Comparison of ENCODE assay signal across 11 cellular contexts in genomic region chr5:38557792-38558191, GRCh38. TPM values are rescaled to one million over a fixed set of nuclear protein-coding genes. Genes with fewer than 3 reads are reported as not detected.
DNase-seq lines count a peak whose midpoint lies in the region; ATAC-seq and TF ChIP-seq lines count a peak whose summit lies in the region.
"Had no signal": no experiment of that assay in that cellular context is flagged by ENCODE, and none has a peak within 500 bp of the region (broad histone marks: within the 10 kb centered on the region; RNA-seq: fewer than 3 reads in every experiment).

No MANE protein-coding gene starts in this region.

- TF ChIP-seq POLR2A in esophagus squamous epithelium (IDR thresholded peaks at IDR 0.05) = no peak

- no peak for ATAC-seq in CD4-positive, alpha-beta T cell (ENCODE audit: poor library complexity)
- ATAC-seq in RWPE2 (ENCODE audit: low read depth) = no peak
- no peak for ATAC-seq in HG02678 (IDR thresholded peaks at IDR 0.05; ENCODE audit: unreplicated experiment)
- no peak for ATAC-seq in HG03159 (IDR thresholded peaks at IDR 0.05; ENCODE audit: unreplicated experiment)

- H3K4me3 ChIP-seq in RWPE2 (ENCODE audit: severe bottlenecking) (peak overlapping the region; percentile 89), esophagus squamous epithelium (peak overlapping the region in 3 of 4 donors; percentile 80 to 94 (median 87)), parathyroid adenoma (ENCODE audit: low read depth, low read length) (peak overlapping the region; percentile 95)

- WGBS in esophagus squamous epithelium, 2 donors = 45 to 63% methylated on average over 6 of the region's 6 CpGs

- H3K27ac Mint-ChIP-seq in CD4-positive, alpha-beta T cell = no peak overlapping the region

- H3K4me1 Mint-ChIP-seq in CD4-positive, alpha-beta T cell (ENCODE audit: low read depth) = peaks cover 5% of the 10 kb centered on the region

- H3K27ac ChIP-seq in CD4-positive, alpha-beta T cell (ENCODE audit: low read depth, low read length) = no peak overlapping the region
- H3K27ac ChIP-seq in RWPE2 (ENCODE audit: poor library complexity, severe bottlenecking) (no peak overlapping the region), esophagus squamous epithelium (peak overlapping the region in 3 of 4 donors; percentile 92 to 97 (median 93)), parathyroid adenoma (peak overlapping the region; percentile 97)

- peaks cover 72% of the 10 kb centered on the region for H3K27me3 Mint-ChIP-seq in CD4-positive, alpha-beta T cell

- no peaks in the 10 kb centered on the region for H3K9me3 ChIP-seq in CD4-positive, alpha-beta T cell (ENCODE audit: control insufficient read depth, low read length)
- H3K9me3 ChIP-seq in RWPE2 (ENCODE audit: severe bottlenecking) = no peaks in the 10 kb centered on the region
- no peaks in the 10 kb centered on the region for H3K9me3 ChIP-seq in esophagus squamous epithelium
- no peaks in the 10 kb centered on the region for H3K9me3 ChIP-seq in parathyroid adenoma (ENCODE audit: control insufficient read depth, low read length)

- H3K4me2 ChIP-seq in parathyroid adenoma (ENCODE audit: low read length) = peak overlapping the region; percentile 98

- H3K27me3 ChIP-seq in CD4-positive, alpha-beta T cell (ENCODE audit: control insufficient read depth, insufficient read depth, low read length) = peaks cover 58% of the 10 kb centered on the region
- peaks cover 6% of the 10 kb centered on the region for H3K27me3 ChIP-seq in RWPE2 (ENCODE audit: insufficient read depth, poor library complexity, severe bottlenecking)
- peaks cover 0 to 16% (median 0%) of the 10 kb centered on the region in 4 donors for H3K27me3 ChIP-seq in esophagus squamous epithelium
- H3K27me3 ChIP-seq in parathyroid adenoma (ENCODE audit: control insufficient read depth, insufficient read depth, low read length) = no peaks in the 10 kb centered on the region

- H3K9me3 Mint-ChIP-seq in CD4-positive, alpha-beta T cell = no peaks in the 10 kb centered on the region

- intact Hi-C loops in CD4-positive, alpha-beta T cell (cut with DNase I, micrococcal nuclease) = no loop called here
- intact Hi-C loops in esophagus squamous epithelium (cut with DNase I) = loop anchor here (10.0 kb wide), 2 partner anchors 113 to 247 kb away; no protein-coding TSS in a partner anchor

- H3K79me2 ChIP-seq in parathyroid adenoma = peaks cover 7% of the 10 kb centered on the region

- no peak overlapping the region for H3K9ac ChIP-seq in parathyroid adenoma

- H3K4me1 ChIP-seq in RWPE2 (ENCODE audit: insufficient read depth, poor library complexity, severe bottlenecking) = peaks cover 11% of the 10 kb centered on the region
- H3K4me1 ChIP-seq in esophagus squamous epithelium = peaks cover 0 to 39% (median 0%) of the 10 kb centered on the region in 3 donors
- no peaks in the 10 kb centered on the region for H3K4me1 ChIP-seq in parathyroid adenoma

- no peak for TF ChIP-seq CTCF in CD4-positive, alpha-beta T cell (IDR thresholded peaks at IDR 0.05)
- TF ChIP-seq CTCF in RWPE2 (IDR thresholded peaks at IDR 0.05; ENCODE audit: poor library complexity, severe bottlenecking) = no peak
- TF ChIP-seq CTCF in esophagus squamous epithelium (IDR thresholded peaks at IDR 0.05) = no peak
- TF ChIP-seq CTCF in parathyroid adenoma (IDR thresholded peaks at IDR 0.05) = no peak

- H2AFZ ChIP-seq in parathyroid adenoma = peak overlapping the region; percentile 97

- peak overlapping the region; percentile 78 for H3K4me3 Mint-ChIP-seq in CD4-positive, alpha-beta T cell

- H3K36me3 Mint-ChIP-seq in CD4-positive, alpha-beta T cell (ENCODE audit: low read depth) = no peaks in the 10 kb centered on the region

- H3K36me3 ChIP-seq in RWPE2 (ENCODE audit: low read depth) (no peaks in the 10 kb centered on the region), esophagus squamous epithelium (no peaks in the 10 kb centered on the region), parathyroid adenoma (ENCODE audit: control insufficient read depth, insufficient read depth, low read length) (no peaks in the 10 kb centered on the region)

- CTCF ChIA-PET in CD4-positive, alpha-beta T cell (lab: Charles Lee) = no interaction called here

- DNase-seq in CD4-positive, alpha-beta T cell = no peak
- no peak for DNase-seq in RWPE2 (ENCODE audit: low spot score)
- DNase-seq in esophagus squamous epithelium (lab: John Stamatoyannopoulos, UW) = no peak
- DNase-seq in cerebellum (ENCODE audit: low spot score) = no peak
- no peak for DNase-seq in RPMI8226
- DNase-seq: activated CD4-positive, alpha-beta T cell treated with anti-CD3 and anti-CD28 coated beads for 1 hour; NCI-H1694; stimulated activated CD4-positive, alpha-beta T cell treated with anti-CD3 and anti-CD28 coated beads, Interleukin-15, amount 100 ng/mL, for 24 hours had no signal

- POLR2A ChIA-PET in CD4-positive, alpha-beta T cell (lab: Charles Lee) = no interaction called here

RNA-seq across cellular contexts. Expression of gene LIFR, which starts 1.3 kb away (rescaled TPM):
- under 1 TPM; 0.11 to 0.45 TPM for total RNA-seq in CD4-positive, alpha-beta T cell
- total RNA-seq in esophagus squamous epithelium (10 to 100 TPM in 2 of 4 donors, 1 to 10 TPM in 2; 3.1 to 72.9 (median 16.9) TPM), cerebellum (119 TPM)

Comparison
In these comparisons a context has a peak if more than half of its experiments do, and no peak if none do; other contexts are left out.
1. H3K27ac ChIP-seq: peak in esophagus squamous epithelium (3 of 4) and parathyroid adenoma (single experiment); none in CD4-positive, alpha-beta T cell (single experiment) and RWPE2 (single experiment).
2. Peak in every context shown above with its lines, with median percentiles within 50 percentile points of each other: H3K4me3 ChIP-seq.